In the genomic region with DNA sequence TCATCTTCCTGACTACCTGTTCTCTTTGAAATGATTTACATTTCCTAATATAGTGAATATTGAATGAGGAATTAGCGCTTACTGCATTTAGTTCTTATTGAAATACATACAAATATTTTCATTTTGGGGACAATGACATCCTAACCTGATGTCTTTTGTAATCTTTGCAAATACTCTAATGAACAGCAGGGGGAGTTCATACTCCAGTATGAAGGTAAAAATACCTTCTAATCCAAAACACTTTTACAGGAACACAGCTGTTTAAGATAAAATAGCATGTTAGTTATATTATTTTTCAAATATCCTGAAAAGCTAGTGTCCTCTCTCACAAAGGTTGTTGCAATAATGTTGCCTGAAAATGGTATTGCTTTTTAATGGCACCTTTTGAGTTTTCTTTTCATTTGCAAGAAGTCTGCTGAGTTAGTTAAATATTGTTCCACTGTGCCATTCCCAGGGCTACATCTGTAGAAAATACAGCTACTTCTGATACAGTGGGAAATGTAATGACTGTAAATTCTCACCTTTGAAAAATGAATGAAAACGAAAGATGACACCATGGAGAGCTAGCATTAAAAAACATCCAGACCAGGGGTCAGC, we compare ENCODE assay signal across 9 cellular contexts.
DNase-seq lines count a peak whose midpoint lies in the region; ATAC-seq, FAIRE-seq and TF ChIP-seq lines count a peak whose summit lies in the region.
"Had no signal": no experiment of that assay in that cellular context is flagged by ENCODE, and none has a peak within 500 bp of the region (broad histone marks: within the 10 kb centered on the region; RNA-seq: fewer than 3 reads in every experiment).

No MANE protein-coding gene starts in this region.

- H4K91ac ChIP-seq in IMR-90 (ENCODE audit: insufficient read depth, low read depth, low read length): no peak overlapping the region

- H3K23ac ChIP-seq in IMR-90 (ENCODE audit: low read depth, low read length): no peak overlapping the region

- no peaks in the 10 kb centered on the region for H3F3A ChIP-seq in DOHH2 (ENCODE audit: control insufficient read depth, insufficient read depth)

- no peak overlapping the region for H2AK5ac ChIP-seq in IMR-90 (ENCODE audit: low read depth, low read length)

- H3K27ac ChIP-seq in DOHH2 (ENCODE audit: low read depth, low read length) (no peak overlapping the region), IMR-90 (ENCODE audit: insufficient read depth, low read length) (no peak overlapping the region), HepG2 (ENCODE audit: extremely low read length, insufficient read depth, low read length) (no peak overlapping the region), tibial artery (no peak overlapping the region), gastrocnemius medialis (no peak overlapping the region)
- H3K27ac ChIP-seq: skin epidermis had no signal

- H3K36me3 ChIP-seq in DOHH2 (ENCODE audit: control insufficient read depth, low read length) (no peaks in the 10 kb centered on the region), IMR-90 (ENCODE audit: control insufficient read depth, insufficient read depth, low read length) (no peaks in the 10 kb centered on the region), HepG2 (replicated peaks in 1 of 2; ENCODE audit: control insufficient read depth in 1 of 2, insufficient read depth in 2 of 2, low read length in 2 of 2) (no peaks in the 10 kb centered on the region), tibial artery (no peaks in the 10 kb centered on the region), gastrocnemius medialis (no peaks in the 10 kb centered on the region)

- WGBS in IMR-90 (ENCODE audit: extremely low coverage in 2 of 2, insufficient read length in 1 of 2), 2 experiments: no CpG with 5 or more reads among the region's 2 CpGs
- WGBS in HepG2 (ENCODE audit: low lambda C conversion rate): 1% methylated on average over 2 of the region's 2 CpGs

- TF ChIP-seq POLR2A in IMR-90 (IDR thresholded peaks at IDR 0.05; ENCODE audit: low read depth, low read length): no peak
- TF ChIP-seq POLR2A in HepG2 (IDR thresholded peaks at IDR 0.05; ENCODE audit: insufficient read depth in 1 of 2, low read depth in 2 of 2, low read length in 2 of 2): no peak
- no peak for TF ChIP-seq POLR2A in gastrocnemius medialis (IDR thresholded peaks at IDR 0.05)

- no peaks in the 10 kb centered on the region for H3K9me2 ChIP-seq in DOHH2 (replicated peaks; ENCODE audit: control insufficient read depth, low read length)

- no peak overlapping the region for H2BK20ac ChIP-seq in IMR-90 (ENCODE audit: low read depth, low read length)

- no peak overlapping the region for H2AK9ac ChIP-seq in IMR-90 (replicated peaks; ENCODE audit: low read depth, low read length, poor library complexity)

- no peak overlapping the region for H2BK120ac ChIP-seq in IMR-90 (ENCODE audit: low read depth, low read length)

- no peak overlapping the region for H2BK5ac ChIP-seq in IMR-90 (ENCODE audit: low read depth, low read length, poor library complexity, severe bottlenecking)

- intact Hi-C loops in IMR-90 (cut with micrococcal nuclease) (no loop called here), HepG2 (cut with micrococcal nuclease; ENCODE audit: unreplicated experiment) (no loop called here), tibial artery (cut with DNase I; ENCODE audit: low total_unique reads) (no loop called here), gastrocnemius medialis (cut with DNase I; ENCODE audit: low total_unique reads) (no loop called here)

- H3K4me3 ChIP-seq in DOHH2 (ENCODE audit: low read length) (no peak overlapping the region), IMR-90 (ENCODE audit: insufficient read depth, low read depth, low read length) (no peak overlapping the region), HepG2 (replicated peaks in 1 of 3; ENCODE audit: insufficient read depth in 1 of 3, low read depth in 2 of 3, low read length in 3 of 3) (no peak overlapping the region), tibial artery (no peak overlapping the region), gastrocnemius medialis (no peak overlapping the region)
- H3K4me3 ChIP-seq: skin epidermis had no signal

- no peak overlapping the region for H3K18ac ChIP-seq in IMR-90 (ENCODE audit: low read depth, low read length)

- H3K4me1 ChIP-seq in DOHH2 (ENCODE audit: control insufficient read depth, low read length) (no peaks in the 10 kb centered on the region), IMR-90 (ENCODE audit: control insufficient read depth, insufficient read depth, low read length) (no peaks in the 10 kb centered on the region), HepG2 (ENCODE audit: insufficient read depth, low read length) (no peaks in the 10 kb centered on the region), tibial artery (no peaks in the 10 kb centered on the region), gastrocnemius medialis (no peaks in the 10 kb centered on the region)

- H2AFZ ChIP-seq in IMR-90 (replicated peaks; ENCODE audit: low read length, poor library complexity): no peak overlapping the region
- no peak overlapping the region for H2AFZ ChIP-seq in HepG2 (ENCODE audit: low read length)

- CTCF ChIA-PET in IMR-90 (lab: Yijun Ruan, JAX): interaction anchor here (0.5 to 1.0 kb wide), 2 partner anchors 9 kb away, joined by 3 read pairs; no protein-coding TSS in a partner anchor
- CTCF ChIA-PET in HepG2 (lab: Yijun Ruan, JAX; ENCODE audit: low intra/inter-chr PET ratio, low total read pairs): no interaction called here

- TF ChIP-seq CTCF in DOHH2 (IDR thresholded peaks at IDR 0.05; ENCODE audit: low read depth, low read length, poor library complexity, severe bottlenecking) (peak; percentile 76), IMR-90 (conservative IDR thresholded peaks at IDR 0.05; ENCODE audit: low read depth, low read length) (peak; percentile 6; the same call in 1 of the 2 replicates), HepG2 (CRISPR knock-in tag; IDR thresholded peaks at IDR 0.05) (peak; percentile 30; the same call in 1 of the 2 replicates), tibial artery (IDR thresholded peaks at IDR 0.05) (peak in 1 of 2 experiments; percentile 4), gastrocnemius medialis (IDR thresholded peaks at IDR 0.05 in 4 of 5, conservative IDR thresholded peaks at IDR 0.05 in 1 of 5) (no peak)

- dilution Hi-C loops in IMR-90 (cut with HindIII; ENCODE audit: low sequenced_read_pairs, unreplicated experiment): no loop called here

- H4K8ac ChIP-seq in IMR-90 (ENCODE audit: low read depth in 2 of 2, low read length in 2 of 2): no peak overlapping the region

- no peak for TF ChIP-seq RAD21 in IMR-90 (IDR thresholded peaks at IDR 0.05; ENCODE audit: low read length)
- TF ChIP-seq RAD21 in HepG2 (CRISPR knock-in tag; IDR thresholded peaks at IDR 0.05): no peak

- H4K5ac ChIP-seq in IMR-90 (ENCODE audit: low read depth, low read length): no peak overlapping the region

- H2BK15ac ChIP-seq in IMR-90 (ENCODE audit: low read depth, low read length): no peak overlapping the region

- H3K4ac ChIP-seq in IMR-90 (ENCODE audit: low read depth, low read length): no peak overlapping the region

- DNase-seq in IMR-90 (no peak), SW 1271 (lab: John Stamatoyannopoulos, UW) (peak; percentile 6 to 31), HepG2 (ENCODE audit: low spot score) (peak; percentile 15), tibial artery (no peak), gastrocnemius medialis (no peak), hypothalamus (lab: John Stamatoyannopoulos, UW) (no peak)

- H3K14ac ChIP-seq in IMR-90 (replicated peaks; ENCODE audit: low read depth, low read length): no peak overlapping the region

- ATAC-seq in IMR-90 (ENCODE audit: low read depth): no peak
- ATAC-seq in HepG2: no peak; the same call in 2 of the 3 replicates
- ATAC-seq in gastrocnemius medialis: no peak
- ATAC-seq in HG03460 (IDR thresholded peaks at IDR 0.05; ENCODE audit: unreplicated experiment): no peak

- H3K9me3 ChIP-seq in DOHH2 (ENCODE audit: control insufficient read depth, insufficient read depth, low read length) (no peaks in the 10 kb centered on the region), IMR-90 (ENCODE audit: control insufficient read depth, insufficient read depth, low read length) (no peaks in the 10 kb centered on the region), HepG2 (ENCODE audit: low read length) (no peaks in the 10 kb centered on the region), tibial artery (no peaks in the 10 kb centered on the region), gastrocnemius medialis (no peaks in the 10 kb centered on the region)

- no peaks in the 10 kb centered on the region for H3K79me1 ChIP-seq in IMR-90 (ENCODE audit: low read depth in 1 of 2, low read length in 2 of 2)

- H3K79me2 ChIP-seq in DOHH2 (ENCODE audit: control insufficient read depth, low read length) (no peaks in the 10 kb centered on the region), HepG2 (ENCODE audit: insufficient read depth, low read length) (no peaks in the 10 kb centered on the region)

- no peaks in the 10 kb centered on the region for H4K20me1 ChIP-seq in DOHH2 (ENCODE audit: control insufficient read depth, insufficient read depth, low read depth, low read length)
- no peaks in the 10 kb centered on the region for H4K20me1 ChIP-seq in IMR-90 (ENCODE audit: insufficient read depth, low read length)
- no peaks in the 10 kb centered on the region for H4K20me1 ChIP-seq in HepG2 (ENCODE audit: insufficient read depth, low read length)

- no peak overlapping the region for H3K4me2 ChIP-seq in DOHH2 (ENCODE audit: low read length)
- H3K4me2 ChIP-seq in IMR-90 (ENCODE audit: low read depth, low read length): no peak overlapping the region
- no peak overlapping the region for H3K4me2 ChIP-seq in HepG2 (ENCODE audit: low read depth, low read length)

- POLR2A ChIA-PET in IMR-90 (lab: Charles Lee; ENCODE audit: unreplicated experiment): no interaction called here
- POLR2A ChIA-PET in HepG2 (lab: Yijun Ruan, JAX): no interaction called here

- FAIRE-seq in HepG2 (lab: Jason Lieb, UNC): no peak

- H3K27me3 ChIP-seq in DOHH2 (ENCODE audit: control insufficient read depth, low read length): 0 out of 2 replicates have a peak, but pooled peaks cover 4% of the 10 kb centered on the region
- no peaks in the 10 kb centered on the region for H3K27me3 ChIP-seq in IMR-90 (ENCODE audit: control insufficient read depth, insufficient read depth, low read length)
- no peaks in the 10 kb centered on the region for H3K27me3 ChIP-seq in HepG2 (ENCODE audit: control insufficient read depth in 1 of 2, insufficient read depth in 2 of 2, low read length in 2 of 2)
- no peaks in the 10 kb centered on the region for H3K27me3 ChIP-seq in tibial artery
- H3K27me3 ChIP-seq in gastrocnemius medialis: no peaks in the 10 kb centered on the region

- in situ Hi-C loops in IMR-90 (cut with MboI; ENCODE audit: low sequenced_read_pairs) (no loop called here), HepG2 (cut with HindIII; ENCODE audit: extremely low pct_ligation_motif_present, low pct_unique_long_range_greater_than_20kb) (no loop called here), gastrocnemius medialis (cut with MboI; ENCODE audit: low sequenced_read_pairs in 4 of 4) (no loop called here)

- H3K9ac ChIP-seq in IMR-90 (ENCODE audit: low read depth, low read length): no peak overlapping the region
- H3K9ac ChIP-seq in HepG2 (ENCODE audit: insufficient read depth, low read depth, low read length): no peak overlapping the region

- H3K56ac ChIP-seq in IMR-90 (ENCODE audit: extremely low read depth, insufficient read depth, low read length): no peak overlapping the region

- H3K9me1 ChIP-seq in IMR-90 (ENCODE audit: insufficient read depth, low read length): no peaks in the 10 kb centered on the region

- BruUV-seq in IMR-90 (replicated peaks; lab: Mats Ljungman, UMichigan) (no TSS peak), HepG2 (replicated peaks; lab: Mats Ljungman, UMichigan) (no TSS peak)

- TF ChIP-seq EP300 in HepG2 (IDR thresholded peaks at IDR 0.05; ENCODE audit: low read depth in 2 of 2, low read length in 2 of 2): no peak
- TF ChIP-seq EP300 in HepG2 (CRISPR knock-in tag; IDR thresholded peaks at IDR 0.05; ENCODE audit: borderline replicate concordance): no peak

Comparison
In these comparisons a context has a peak if more than half of its experiments do, and no peak if none do; other contexts are left out.
1. CTCF ChIP-seq: peak in DOHH2 (single experiment), IMR-90 (single experiment) and HepG2 (single experiment); none in gastrocnemius medialis (0 of 5).
2. DNase-seq: peak in SW 1271 (2 of 2) and HepG2 (single experiment); none in IMR-90 (single experiment), tibial artery (0 of 2), gastrocnemius medialis (0 of 2) and hypothalamus (0 of 51).